ENCODE assay signal across 8 cellular contexts in genomic region chr6:16168858-16169257, GRCh38. TPM values are rescaled to one million over a fixed set of nuclear protein-coding genes. Genes with fewer than 3 reads are reported as not detected.
DNase-seq lines count a peak whose midpoint lies in the region; ATAC-seq, FAIRE-seq and TF ChIP-seq lines count a peak whose summit lies in the region.

No MANE protein-coding gene starts in this region.

- POLR2A ChIA-PET in HEK293T (lab: Yijun Ruan, JAX): no interaction called here

- intact Hi-C loops in activated CD4-positive, alpha-beta T cell treated with anti-CD3 and anti-CD28 coated beads, Interleukin-2, amount 10 ng/mL, durations not matched to agents 24 days and 14 days (cut with micrococcal nuclease): no loop called here
- intact Hi-C loops in lower lobe of right lung (cut with DNase I) (no loop called here), prostate gland (cut with DNase I) (loop anchor here (5.0 kb wide), 1 partner anchor 472 kb away; no protein-coding TSS in a partner anchor), pancreas (cut with DNase I) (no loop called here)

- no peak for TF ChIP-seq POLR2A in prostate gland (IDR thresholded peaks at IDR 0.05)

- FAIRE-seq in pancreas (lab: Jason Lieb, UNC): no peak

- TF ChIP-seq CTCF in lower lobe of right lung (IDR thresholded peaks at IDR 0.05): peak; percentile 44
- TF ChIP-seq CTCF in prostate gland (IDR thresholded peaks at IDR 0.05): peak in 2 of 4 experiments; percentile 25 to 33
- no peak for TF ChIP-seq CTCF in pancreas (IDR thresholded peaks at IDR 0.05)

- no peak overlapping the region for H3K27ac Mint-ChIP-seq in activated CD4-positive, alpha-beta T cell treated with anti-CD3 and anti-CD28 coated beads, Interleukin-2, amount 10 ng/mL, durations not matched to agents 24 days and 14 days
- H3K27ac Mint-ChIP-seq in activated T-helper 17 cell treated with anti-CD3 and anti-CD28 coated beads, Interleukin-2, amount 50 U/mL, for 72 hours: no peak overlapping the region

- H3K4me1 ChIP-seq in lower lobe of right lung (peaks cover 16% of the 10 kb centered on the region), prostate gland (replicated peaks) (no peaks in the 10 kb centered on the region), pancreas (no peaks in the 10 kb centered on the region)

- no peaks in the 10 kb centered on the region for H3K9me3 Mint-ChIP-seq in activated CD4-positive, alpha-beta T cell treated with anti-CD3 and anti-CD28 coated beads, Interleukin-2, amount 10 ng/mL, durations not matched to agents 24 days and 14 days
- H3K9me3 Mint-ChIP-seq in activated T-helper 17 cell treated with anti-CD3 and anti-CD28 coated beads, Interleukin-2, amount 50 U/mL, for 72 hours: no peaks in the 10 kb centered on the region

- H3K36me3 Mint-ChIP-seq in activated CD4-positive, alpha-beta T cell treated with anti-CD3 and anti-CD28 coated beads, Interleukin-2, amount 10 ng/mL, durations not matched to agents 24 days and 14 days (ENCODE audit: low read depth): no peaks in the 10 kb centered on the region
- H3K36me3 Mint-ChIP-seq in activated T-helper 17 cell treated with anti-CD3 and anti-CD28 coated beads, Interleukin-2, amount 50 U/mL, for 72 hours (ENCODE audit: low read depth): no peaks in the 10 kb centered on the region

- 78% methylated on average over 3 of the region's 3 CpGs for WGBS in prostate gland
- 72 to 86% methylated on average over 3 of the region's 3 CpGs for WGBS in pancreas, 2 donors

- CTCF ChIA-PET in HEK293T (lab: Yijun Ruan, JAX): interaction anchor here (1.2 to 1.5 kb wide), 2 partner anchors 14 to 18 kb away, joined by 3 to 10 read pairs; no protein-coding TSS in a partner anchor

- H3K27me3 ChIP-seq in lower lobe of right lung (ENCODE audit: low read depth): no peaks in the 10 kb centered on the region
- H3K27me3 ChIP-seq in prostate gland (replicated peaks; ENCODE audit: insufficient read depth): no peaks in the 10 kb centered on the region
- H3K27me3 ChIP-seq in pancreas: no peaks in the 10 kb centered on the region

- H3K4me3 ChIP-seq in lower lobe of right lung: no peak overlapping the region
- no peak overlapping the region for H3K4me3 ChIP-seq in prostate gland
- H3K4me3 ChIP-seq in pancreas: no peak overlapping the region

- no peak for ATAC-seq in activated T-helper 17 cell treated with anti-CD3 and anti-CD28 coated beads, Interleukin-2, amount 50 U/mL, for 72 hours (replicated peaks)
- peak in 1 of 2 donors; percentile 52 for ATAC-seq in lower lobe of right lung
- no peak for ATAC-seq in pancreas

- H3K4me1 Mint-ChIP-seq in activated CD4-positive, alpha-beta T cell treated with anti-CD3 and anti-CD28 coated beads, Interleukin-2, amount 10 ng/mL, durations not matched to agents 24 days and 14 days: peaks cover 18% of the 10 kb centered on the region
- H3K4me1 Mint-ChIP-seq in activated T-helper 17 cell treated with anti-CD3 and anti-CD28 coated beads, Interleukin-2, amount 50 U/mL, for 72 hours: peaks cover 13% of the 10 kb centered on the region

- H3K4me3 Mint-ChIP-seq in activated CD4-positive, alpha-beta T cell treated with anti-CD3 and anti-CD28 coated beads, Interleukin-2, amount 10 ng/mL, durations not matched to agents 24 days and 14 days: no peak overlapping the region
- H3K4me3 Mint-ChIP-seq in activated T-helper 17 cell treated with anti-CD3 and anti-CD28 coated beads, Interleukin-2, amount 50 U/mL, for 72 hours: peak overlapping the region; percentile 38

- H3K9me3 ChIP-seq in lower lobe of right lung (no peaks in the 10 kb centered on the region), prostate gland (no peaks in the 10 kb centered on the region), pancreas (no peaks in the 10 kb centered on the region)

- peak; percentile 64 for DNase-seq in activated CD4-positive, alpha-beta T cell treated with anti-CD3 and anti-CD28 coated beads, Interleukin-2, amount 10 ng/mL, durations not matched to agents 24 days and 14 days
- no peak for DNase-seq in activated CD4-positive, alpha-beta T cell treated with anti-CD3 and anti-CD28 coated beads, Interleukin-2, amount 50 U/mL, for 1 hour
- DNase-seq in NCI-H2029 (lab: John Stamatoyannopoulos, UW) (peak; percentile 45), lower lobe of right lung (no peak), HEK293T (ENCODE audit: extremely low spot score) (no peak), prostate gland (ENCODE audit: low spot score) (no peak), pancreas (no peak)

- peaks cover 21% of the 10 kb centered on the region for H3K27me3 Mint-ChIP-seq in activated CD4-positive, alpha-beta T cell treated with anti-CD3 and anti-CD28 coated beads, Interleukin-2, amount 10 ng/mL, durations not matched to agents 24 days and 14 days
- peaks cover 3% of the 10 kb centered on the region for H3K27me3 Mint-ChIP-seq in activated T-helper 17 cell treated with anti-CD3 and anti-CD28 coated beads, Interleukin-2, amount 50 U/mL, for 72 hours

- H3K36me3 ChIP-seq in lower lobe of right lung: no peaks in the 10 kb centered on the region
- no peaks in the 10 kb centered on the region for H3K36me3 ChIP-seq in prostate gland
- H3K36me3 ChIP-seq in pancreas: no peaks in the 10 kb centered on the region

- no peak overlapping the region for H3K27ac ChIP-seq in lower lobe of right lung
- no peak overlapping the region for H3K27ac ChIP-seq in prostate gland
- no peak overlapping the region for H3K27ac ChIP-seq in pancreas

TF ChIP-seq in HEK293T, 16 proteins besides CTCF, POLR2A, EP300 and RAD21:
- TF ChIP-seq SP1 (IDR thresholded peaks at IDR 0.05) (no peak), SUZ12 (IDR thresholded peaks at IDR 0.05) (no peak), FOXK2 (IDR thresholded peaks at IDR 0.05) (no peak), ARNT (IDR thresholded peaks at IDR 0.05) (no peak), PKNOX1 (IDR thresholded peaks at IDR 0.05) (no peak), CTBP1 (IDR thresholded peaks at IDR 0.05; ENCODE audit: borderline replicate concordance) (no peak), ZNF384 (IDR thresholded peaks at IDR 0.05) (no peak), LEF1 (IDR thresholded peaks at IDR 0.05; ENCODE audit: borderline replicate concordance) (no peak), ELF4 (IDR thresholded peaks at IDR 0.05) (no peak), NFRKB (IDR thresholded peaks at IDR 0.05) (no peak), HDGF (IDR thresholded peaks at IDR 0.05; ENCODE audit: borderline replicate concordance) (no peak), L3MBTL2 (conservative IDR thresholded peaks at IDR 0.05) (no peak), TARDBP (IDR thresholded peaks at IDR 0.05) (no peak), BHLHE40 (IDR thresholded peaks at IDR 0.05; ENCODE audit: borderline replicate concordance) (no peak), FOXA1 (IDR thresholded peaks at IDR 0.05) (no peak), FOXM1 (IDR thresholded peaks at IDR 0.05; ENCODE audit: borderline replicate concordance) (no peak)

RNA-seq across cellular contexts. Expression of gene MYLIP, which starts 40.0 kb away (rescaled TPM):
- 18.3 and 18.5 TPM in 2 replicates for total RNA-seq in activated CD4-positive, alpha-beta T cell treated with anti-CD3 and anti-CD28 coated beads, Interleukin-2, amount 10 ng/mL, durations not matched to agents 24 days and 14 days
- total RNA-seq in activated T-helper 17 cell treated with anti-CD3 and anti-CD28 coated beads, Interleukin-2, amount 50 U/mL, for 72 hours: 1 to 10 TPM; 5.4 to 6.0 TPM
- total RNA-seq in lower lobe of right lung (48.8 TPM), prostate gland (10 to 100 TPM; 39.6 to 58.1 TPM), pancreas (10 to 100 TPM; 10.5 to 20.2 (median 12.0) TPM)
- 10 to 100 TPM in 1 of 2 donors, 1 to 10 TPM in 1; 6.6 to 16.0 TPM for polyA plus RNA-seq in pancreas

Comparison
In these comparisons a context has a peak if more than half of its experiments do, and no peak if none do; other contexts are left out.
1. DNase-seq: peak in activated CD4-positive, alpha-beta T cell treated with anti-CD3 and anti-CD28 coated beads, Interleukin-2, amount 10 ng/mL, durations not matched to agents 24 days and 14 days (single experiment) and NCI-H2029 (single experiment); none in activated CD4-positive, alpha-beta T cell treated with anti-CD3 and anti-CD28 coated beads, Interleukin-2, amount 50 U/mL, for 1 hour (single experiment), lower lobe of right lung (single experiment), HEK293T (single experiment), prostate gland (single experiment) and pancreas (0 of 6).